20 cellular contexts compared by ENCODE assay signal in the genomic region with DNA sequence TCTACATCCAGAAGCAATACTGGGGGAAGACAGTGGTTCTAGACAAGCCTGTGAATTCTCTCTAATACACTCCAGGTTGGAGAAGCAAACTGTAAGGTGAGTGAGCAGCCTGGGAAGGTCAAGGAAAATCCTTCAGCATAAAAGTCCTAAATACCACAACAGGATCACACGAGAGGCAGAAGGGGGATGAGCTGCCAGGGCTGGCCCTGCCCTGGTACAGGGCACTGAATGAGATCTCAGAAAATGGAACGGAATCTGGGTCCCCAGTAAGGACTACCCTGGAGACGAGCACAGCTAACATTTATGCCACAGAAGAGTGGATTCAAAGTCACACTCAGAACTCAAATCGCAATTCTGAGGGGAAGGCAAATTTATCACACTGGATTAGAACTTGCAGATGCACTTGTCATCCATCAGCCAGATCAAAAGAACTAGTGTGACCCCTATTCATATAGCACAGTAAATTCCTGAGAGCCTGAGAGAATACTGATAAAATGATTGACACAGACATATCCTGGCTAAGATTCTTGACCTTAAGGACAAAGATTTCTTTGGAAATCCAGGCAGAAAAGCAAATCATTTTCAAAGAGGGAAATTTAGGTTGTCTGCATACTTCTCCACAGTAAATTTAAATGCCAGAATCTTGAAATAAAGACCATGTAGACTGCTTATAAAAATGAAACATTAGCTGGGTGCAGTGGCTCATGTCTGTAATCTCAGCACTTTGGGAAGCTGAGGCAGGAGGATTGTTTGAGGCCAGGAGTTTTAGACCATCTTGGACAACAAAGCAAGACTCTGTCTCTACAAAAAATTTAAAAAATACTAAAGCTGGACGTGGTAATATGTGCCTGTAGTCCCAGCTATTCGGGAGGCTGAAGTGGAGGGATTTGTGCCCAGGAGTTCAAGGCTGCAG. TPM values are rescaled to one million over a fixed set of nuclear protein-coding genes. Genes with fewer than 3 reads are reported as not detected.
DNase-seq lines count a peak whose midpoint lies in the region; ATAC-seq and TF ChIP-seq lines count a peak whose summit lies in the region.
"Had no signal": no experiment of that assay in that cellular context is flagged by ENCODE, and none has a peak within 500 bp of the region (broad histone marks: within the 10 kb centered on the region; RNA-seq: fewer than 3 reads in every experiment).

No MANE protein-coding gene starts in this region.

- no peak for ATAC-seq in CD4-positive, alpha-beta T cell (ENCODE audit: poor library complexity)
- ATAC-seq in GM19467 (IDR thresholded peaks at IDR 0.05; ENCODE audit: unreplicated experiment): no peak

- H2BK5ac ChIP-seq in mesenchymal stem cell (ENCODE audit: low read depth, low read length, poor library complexity, severe bottlenecking): no peak overlapping the region

- DNase-seq in CD4-positive, alpha-beta T cell: no peak
- no peak for DNase-seq in activated CD4-positive, alpha-beta memory T cell treated with anti-CD3 and anti-CD28 coated beads for 36 hours
- peak; percentile 42 for DNase-seq in esophagus muscularis mucosa (ENCODE audit: extremely low spot score)
- no peak for DNase-seq in mesenchymal stem cell
- DNase-seq in prostate gland (ENCODE audit: low spot score): no peak
- DNase-seq: activated effector memory CD4-positive, alpha-beta T cell treated with anti-CD3 and anti-CD28 coated beads, Interleukin-2, amount 50 U/mL, for 16 hours; DMS53; esophagus squamous epithelium; glutamatergic neuron; mesendoderm; MM.1S; NCI-H187 treated with DMSO at 0.1 percent for 48 hours; right lobe of liver; SHP77 treated with DMSO at 0.1 percent for 48 hours; T-helper 9 cell had no signal

- no peak overlapping the region for H3K4ac ChIP-seq in mesenchymal stem cell (ENCODE audit: low read depth in 1 of 2, low read length in 2 of 2)

- H3K4me3 ChIP-seq in BLaER1 (no peak overlapping the region), esophagus muscularis mucosa (no peak overlapping the region), mesenchymal stem cell (ENCODE audit: insufficient read depth in 1 of 2, low read depth in 1 of 2, low read length in 2 of 2) (no peak overlapping the region), prostate gland (no peak overlapping the region)
- H3K4me3 ChIP-seq: esophagus squamous epithelium, right lobe of liver had no signal

- H3K27ac ChIP-seq in BLaER1 (no peak overlapping the region), esophagus muscularis mucosa (replicated peaks in 1 of 4) (no peak overlapping the region), mesenchymal stem cell (ENCODE audit: low read length, poor library complexity, severe bottlenecking) (no peak overlapping the region), prostate gland (no peak overlapping the region)
- H3K27ac ChIP-seq in CD4-positive, alpha-beta T cell (ENCODE audit: low read depth, low read length): peak overlapping the region; percentile 83
- H3K27ac ChIP-seq: right lobe of liver had no signal

- no peak for TF ChIP-seq EP300 in esophagus muscularis mucosa (IDR thresholded peaks at IDR 0.05)

- POLR2A ChIA-PET in CD4-positive, alpha-beta T cell (lab: Charles Lee): interaction anchor here (0.7 to 13.9 kb wide), 10 partner anchors 8 to 89 kb away, joined by 3 to 408 read pairs (median 8); a partner anchor contains a TSS
- POLR2A ChIA-PET in activated CD4-positive, alpha-beta memory T cell treated with anti-CD3 and anti-CD28 coated beads for 36 hours (lab: Charles Lee): interaction anchor here (0.8 to 4.2 kb wide), 10 partner anchors 8 to 29 kb away, joined by 3 to 34 read pairs (median 8); no protein-coding TSS in a partner anchor

- no peaks in the 10 kb centered on the region for H4K20me1 ChIP-seq in BLaER1

- H3K27me3 Mint-ChIP-seq in CD4-positive, alpha-beta T cell: no peaks in the 10 kb centered on the region
- no peaks in the 10 kb centered on the region for H3K27me3 Mint-ChIP-seq in activated CD4-positive, alpha-beta memory T cell treated with anti-CD3 and anti-CD28 coated beads for 36 hours

- H2AK5ac ChIP-seq in mesenchymal stem cell (ENCODE audit: low read length, severe bottlenecking): no peak overlapping the region

- TF ChIP-seq CTCF in CD4-positive, alpha-beta T cell (IDR thresholded peaks at IDR 0.05): no peak
- TF ChIP-seq CTCF in esophagus muscularis mucosa (IDR thresholded peaks at IDR 0.05): no peak
- no peak for TF ChIP-seq CTCF in prostate gland (IDR thresholded peaks at IDR 0.05)

- H3K18ac ChIP-seq in mesenchymal stem cell (ENCODE audit: low read depth in 1 of 2, low read length in 2 of 2): no peak overlapping the region

- no peaks in the 10 kb centered on the region for H3K9me3 Mint-ChIP-seq in CD4-positive, alpha-beta T cell
- no peaks in the 10 kb centered on the region for H3K9me3 Mint-ChIP-seq in activated CD4-positive, alpha-beta memory T cell treated with anti-CD3 and anti-CD28 coated beads for 36 hours

- no peak overlapping the region for H2BK120ac ChIP-seq in mesenchymal stem cell (ENCODE audit: low read depth, low read length)

- peak overlapping the region; percentile 85 for H3K4me3 Mint-ChIP-seq in CD4-positive, alpha-beta T cell
- peak overlapping the region; percentile 75 for H3K4me3 Mint-ChIP-seq in activated CD4-positive, alpha-beta memory T cell treated with anti-CD3 and anti-CD28 coated beads for 36 hours
- H3K4me3 Mint-ChIP-seq: B cell had no signal

- no peak overlapping the region for H3K9ac ChIP-seq in BLaER1
- H3K9ac ChIP-seq in mesenchymal stem cell (ENCODE audit: low read length): no peak overlapping the region

- H3K9me3 ChIP-seq in BLaER1: no peaks in the 10 kb centered on the region
- H3K9me3 ChIP-seq in CD4-positive, alpha-beta T cell (ENCODE audit: control insufficient read depth, low read length): no peaks in the 10 kb centered on the region
- no peaks in the 10 kb centered on the region for H3K9me3 ChIP-seq in esophagus muscularis mucosa
- no peaks in the 10 kb centered on the region for H3K9me3 ChIP-seq in mesenchymal stem cell (ENCODE audit: control insufficient read depth, low read length)
- no peaks in the 10 kb centered on the region for H3K9me3 ChIP-seq in prostate gland
- H3K9me3 ChIP-seq: esophagus squamous epithelium, right lobe of liver had no signal

- no peak overlapping the region for H3K23ac ChIP-seq in mesenchymal stem cell (ENCODE audit: low read length in 2 of 2)

- CTCF ChIA-PET in CD4-positive, alpha-beta T cell (lab: Charles Lee): interaction anchor here (0.9 to 15.2 kb wide), 6 partner anchors 13 to 90 kb away, joined by 3 to 140 read pairs (median 3); no protein-coding TSS in a partner anchor
- CTCF ChIA-PET in activated CD4-positive, alpha-beta memory T cell treated with anti-CD3 and anti-CD28 coated beads for 36 hours (lab: Charles Lee): interaction anchor here (1.2 to 8.7 kb wide), 8 partner anchors 11 to 89 kb away, joined by 3 to 75 read pairs (median 8); a partner anchor contains a TSS

- H3K27ac Mint-ChIP-seq in CD4-positive, alpha-beta T cell: peak overlapping the region; percentile 96
- peak overlapping the region; percentile 91 for H3K27ac Mint-ChIP-seq in activated CD4-positive, alpha-beta memory T cell treated with anti-CD3 and anti-CD28 coated beads for 36 hours
- H3K27ac Mint-ChIP-seq: B cell had no signal

- no peaks in the 10 kb centered on the region for H3K36me3 ChIP-seq in BLaER1
- H3K36me3 ChIP-seq in esophagus muscularis mucosa: no peaks in the 10 kb centered on the region
- H3K36me3 ChIP-seq in mesenchymal stem cell (ENCODE audit: control insufficient read depth in 1 of 2, insufficient read depth in 2 of 2, low read depth in 1 of 2, low read length in 2 of 2): no peaks in the 10 kb centered on the region
- H3K36me3 ChIP-seq in prostate gland: no peaks in the 10 kb centered on the region
- H3K36me3 ChIP-seq: brain microvascular endothelial cell, esophagus squamous epithelium, right lobe of liver had no signal

- H3K4me1 ChIP-seq in BLaER1 (peaks cover 62% of the 10 kb centered on the region), esophagus muscularis mucosa (no peaks in the 10 kb centered on the region), mesenchymal stem cell (ENCODE audit: control insufficient read depth, insufficient read depth, low read depth, low read length) (peaks cover 2% of the 10 kb centered on the region), prostate gland (replicated peaks) (no peaks in the 10 kb centered on the region)
- H3K4me1 ChIP-seq: right lobe of liver had no signal

- peaks cover 86% of the 10 kb centered on the region for H3K36me3 Mint-ChIP-seq in CD4-positive, alpha-beta T cell (ENCODE audit: low read depth)
- peaks cover 7% of the 10 kb centered on the region for H3K36me3 Mint-ChIP-seq in activated CD4-positive, alpha-beta memory T cell treated with anti-CD3 and anti-CD28 coated beads for 36 hours

- no peak overlapping the region for H2BK12ac ChIP-seq in mesenchymal stem cell (ENCODE audit: low read length in 2 of 2)

- H3K27me3 ChIP-seq in BLaER1 (no peaks in the 10 kb centered on the region), esophagus muscularis mucosa (no peaks in the 10 kb centered on the region), mesenchymal stem cell (ENCODE audit: control insufficient read depth in 1 of 2, insufficient read depth in 1 of 2, low read length in 2 of 2) (peaks cover 0 to 4% of the 10 kb centered on the region in 2 experiments), prostate gland (replicated peaks; ENCODE audit: insufficient read depth) (no peaks in the 10 kb centered on the region)
- no peaks in the 10 kb centered on the region for H3K27me3 ChIP-seq in CD4-positive, alpha-beta T cell (ENCODE audit: control insufficient read depth, insufficient read depth, low read length)
- H3K27me3 ChIP-seq: brain microvascular endothelial cell, esophagus squamous epithelium, right lobe of liver had no signal

- no peak for TF ChIP-seq POLR2A in esophagus muscularis mucosa (IDR thresholded peaks at IDR 0.05; ENCODE audit: low read depth)
- no peak for TF ChIP-seq POLR2A in prostate gland (IDR thresholded peaks at IDR 0.05)

- H2AFZ ChIP-seq in mesenchymal stem cell (ENCODE audit: low read depth, low read length): no peak overlapping the region

- intact Hi-C loops in CD4-positive, alpha-beta T cell (cut with DNase I, micrococcal nuclease): loop anchor here in 1 of 2 experiments (2.0 kb wide), 1 partner anchor 15 kb away; no protein-coding TSS in a partner anchor
- intact Hi-C loops in activated CD4-positive, alpha-beta memory T cell treated with anti-CD3 and anti-CD28 coated beads for 36 hours (cut with micrococcal nuclease): loop anchor here (2.0 kb wide), 1 partner anchor 15 kb away; no protein-coding TSS in a partner anchor
- intact Hi-C loops in esophagus muscularis mucosa (cut with DNase I): no loop called here
- intact Hi-C loops in prostate gland (cut with DNase I): no loop called here

- H3K4me1 Mint-ChIP-seq in CD4-positive, alpha-beta T cell (ENCODE audit: low read depth): peaks cover 85% of the 10 kb centered on the region
- H3K4me1 Mint-ChIP-seq in activated CD4-positive, alpha-beta memory T cell treated with anti-CD3 and anti-CD28 coated beads for 36 hours (ENCODE audit: low read depth): peaks cover 73% of the 10 kb centered on the region

- H3K14ac ChIP-seq in mesenchymal stem cell (ENCODE audit: low read length in 2 of 2): no peak overlapping the region

- WGBS in esophagus muscularis mucosa: 77% methylated on average over 6 of the region's 6 CpGs
- 73% methylated on average over 6 of the region's 6 CpGs for WGBS in mesenchymal stem cell
- WGBS in prostate gland: 81% methylated on average over 6 of the region's 6 CpGs

- no peak overlapping the region for H4K91ac ChIP-seq in mesenchymal stem cell (ENCODE audit: low read length)

- no peaks in the 10 kb centered on the region for H3K79me1 ChIP-seq in mesenchymal stem cell (replicated peaks; ENCODE audit: low read length, poor library complexity, severe bottlenecking)

- H3K4me2 ChIP-seq in BLaER1 (peak overlapping the region; percentile 57), mesenchymal stem cell (ENCODE audit: low read length, poor library complexity, severe bottlenecking) (no peak overlapping the region)

- no peak overlapping the region for H2BK15ac ChIP-seq in mesenchymal stem cell (ENCODE audit: low read depth, poor library complexity, severe bottlenecking)

- no peak overlapping the region for H4K8ac ChIP-seq in mesenchymal stem cell (ENCODE audit: low read length)

RNA-seq across cellular contexts. Expression of a gene that starts 25.6 kb away (rescaled TPM):
- total RNA-seq in CD4-positive, alpha-beta T cell: 100 to 1,000 TPM; 478 to 497 TPM
- 100 to 1,000 TPM; 105 to 106 TPM for total RNA-seq in activated CD4-positive, alpha-beta memory T cell treated with anti-CD3 and anti-CD28 coated beads for 36 hours
- total RNA-seq in esophagus muscularis mucosa (10 to 100 TPM in 1 of 4 donors, 1 to 10 TPM in 3; 3.2 to 12.9 (median 3.9) TPM), prostate gland (1 to 10 TPM; 3.1 to 4.0 TPM)
- polyA plus RNA-seq in mesenchymal stem cell (2013, experiment 1 of 2): 0.10 TPM
- polyA plus RNA-seq in mesenchymal stem cell (2013, experiment 2 of 2): 0.04 TPM
- total RNA-seq: dermis microvascular lymphatic vessel endothelial cell had no signal

Comparison
In these comparisons a context has a peak if more than half of its experiments do, and no peak if none do; other contexts are left out.
1. RNA of a gene that starts 25.6 kb away (total RNA-seq): 478 to 497 TPM in CD4-positive, alpha-beta T cell and 105 to 106 TPM in activated CD4-positive, alpha-beta memory T cell treated with anti-CD3 and anti-CD28 coated beads for 36 hours; 3.2 to 12.9 TPM in esophagus muscularis mucosa and 3.1 to 4.0 TPM in prostate gland; every median in the first group is over 4 times any median in the second.